ENCODE assay signal across 9 cellular contexts in genomic region chrX:154596290-154596929, GRCh38. TPM values are rescaled to one million over a fixed set of nuclear protein-coding genes. Genes with fewer than 3 reads are reported as not detected.
DNase-seq lines count a peak whose midpoint lies in the region; ATAC-seq and TF ChIP-seq lines count a peak whose summit lies in the region.
"Had no signal": no experiment of that assay in that cellular context is flagged by ENCODE, and none has a peak within 500 bp of the region (broad histone marks: within the 10 kb centered on the region; RNA-seq: fewer than 3 reads in every experiment).

No MANE protein-coding gene starts in this region.

- H3K27me3 ChIP-seq in BJ (ENCODE audit: control insufficient read depth, insufficient read depth, low read length) (peaks cover 18% of the 10 kb centered on the region), HUES48 (ENCODE audit: control insufficient read depth, insufficient read depth, low read length) (no peaks in the 10 kb centered on the region), kidney epithelial cell (ENCODE audit: control insufficient read depth, insufficient read depth, low read length) (no peaks in the 10 kb centered on the region)

- H3K27ac ChIP-seq in HUES48 (ENCODE audit: low read depth, low read length) = peak overlapping the region; percentile 60
- H3K27ac ChIP-seq: esophagus muscularis mucosa had no signal

- CTCF ChIA-PET in BJ (lab: Yijun Ruan, JAX) = interaction anchor here (0.9 kb wide), 1 partner anchor 153 kb away, joined by 3 read pairs; no protein-coding TSS in a partner anchor

- TF ChIP-seq CTCF in BJ (IDR thresholded peaks at IDR 0.05; ENCODE audit: insufficient read depth, low read depth, low read length) = no peak
- TF ChIP-seq CTCF in kidney epithelial cell (IDR thresholded peaks at IDR 0.05; ENCODE audit: insufficient read depth, low read length, poor library complexity, severe bottlenecking) = no peak
- no peak for TF ChIP-seq CTCF in CD14-positive monocyte (IDR thresholded peaks at IDR 0.05)

- peaks cover 8% of the 10 kb centered on the region for H3K4me1 ChIP-seq in HUES48 (ENCODE audit: control insufficient read depth, insufficient read depth, low read length)

- DNase-seq in BJ (ENCODE audit: low read depth) = peak; percentile 61
- peak; percentile 78 for DNase-seq in amniotic epithelial cell (ENCODE audit: low read depth)
- peak; percentile 65 for DNase-seq in kidney epithelial cell (ENCODE audit: low read depth)
- no peak for DNase-seq in CD14-positive monocyte (ENCODE audit: low spot score)
- no peak for DNase-seq in sciatic nerve (ENCODE audit: low spot score)
- no peak for DNase-seq in activated T-cell treated with anti-CD3 and anti-CD28 coated beads, Interleukin-2, amount 50 U/mL, for 1 hour

- intact Hi-C loops in CD14-positive monocyte (cut with micrococcal nuclease) = no loop called here
- intact Hi-C loops in sciatic nerve (cut with DNase I) = no loop called here

- H3K36me3 ChIP-seq in BJ (ENCODE audit: control insufficient read depth, insufficient read depth, low read length) = no peaks in the 10 kb centered on the region
- H3K36me3 ChIP-seq in HUES48 (ENCODE audit: control insufficient read depth, insufficient read depth, low read length) = no peaks in the 10 kb centered on the region
- no peaks in the 10 kb centered on the region for H3K36me3 ChIP-seq in kidney epithelial cell (ENCODE audit: control insufficient read depth, insufficient read depth, low read length)
- H3K36me3 ChIP-seq: esophagus muscularis mucosa had no signal

- no peak overlapping the region for H3K4me3 ChIP-seq in BJ (ENCODE audit: low read depth, low read length)
- H3K4me3 ChIP-seq in HUES48 (ENCODE audit: low read depth, low read length) = peak overlapping the region; percentile 6; the same call in 1 of the 2 replicates
- H3K4me3 ChIP-seq in kidney epithelial cell (ENCODE audit: low read depth, low read length) = no peak overlapping the region
- H3K4me3 ChIP-seq: esophagus muscularis mucosa had no signal

- H3K4me1 Mint-ChIP-seq in CD14-positive monocyte = peaks cover 21% of the 10 kb centered on the region

- peak overlapping the region in 3 of 7 donors; percentile 26 to 68 (median 27) for H3K27ac Mint-ChIP-seq in CD14-positive monocyte

- peaks cover 0 to 3% (median 3%) of the 10 kb centered on the region in 3 donors for H3K27me3 Mint-ChIP-seq in CD14-positive monocyte (ENCODE audit: low read depth in 3 of 3)

- peaks cover 0 to 27% (median 0%) of the 10 kb centered on the region in 7 donors for H3K9me3 Mint-ChIP-seq in CD14-positive monocyte

- POLR2A ChIA-PET in BJ (lab: Charles Lee) = interaction anchor here (0.6 kb wide), 1 partner anchor 13 kb away, joined by 6 read pairs; no protein-coding TSS in a partner anchor

- no peak overlapping the region for H3K4me3 Mint-ChIP-seq in CD14-positive monocyte

- peaks cover 53% of the 10 kb centered on the region for H3K9me3 ChIP-seq in HUES48 (ENCODE audit: control insufficient read depth, insufficient read depth, low read length)

- no peaks in the 10 kb centered on the region for H3K36me3 Mint-ChIP-seq in CD14-positive monocyte

- no peak overlapping the region for H3K9ac ChIP-seq in HUES48 (ENCODE audit: low read depth, low read length)

- ATAC-seq in sciatic nerve (no peak), GM18868 (IDR thresholded peaks at IDR 0.05; ENCODE audit: unreplicated experiment) (no peak)

RNA-seq across cellular contexts. Expression of gene CTAG1A, which starts 11.5 kb away (rescaled TPM):
- not detected in 2 replicates for polyA plus RNA-seq in BJ (2011; rRNA removed)
- polyA minus RNA-seq in BJ (2011; rRNA and poly(A)+ RNA removed) = not detected in 2 replicates
- not detected in 2 replicates for total RNA-seq in kidney epithelial cell
- not detected for polyA plus RNA-seq in CD14-positive monocyte
- total RNA-seq in sciatic nerve = not detected
- total RNA-seq: esophagus muscularis mucosa had no signal

RNA-seq across cellular contexts. Expression of gene CTAG1B, which starts 22.7 kb away (rescaled TPM):
- not detected in 2 replicates for polyA plus RNA-seq in BJ (2011; rRNA removed)
- not detected in 2 replicates for polyA minus RNA-seq in BJ (2011; rRNA and poly(A)+ RNA removed)
- not detected in 2 replicates for total RNA-seq in kidney epithelial cell
- not detected for polyA plus RNA-seq in CD14-positive monocyte
- not detected for total RNA-seq in sciatic nerve
- total RNA-seq: esophagus muscularis mucosa had no signal

RNA-seq across cellular contexts. Expression of gene IKBKG, which starts 49.0 kb away (rescaled TPM):
- polyA plus RNA-seq in BJ (2011; rRNA removed) (22.6 and 38.8 TPM in 2 replicates), CD14-positive monocyte (10 to 100 TPM; 31.3 to 33.7 TPM)
- 8.2 and 13.5 TPM in 2 replicates for polyA minus RNA-seq in BJ (2011; rRNA and poly(A)+ RNA removed)
- total RNA-seq in kidney epithelial cell (14.6 and 16.7 TPM in 2 replicates), sciatic nerve (25.2 TPM)

RNA-seq across cellular contexts. Expression of gene G6PD, which starts 49.8 kb away (rescaled TPM):
- 57.7 and 157 TPM in 2 replicates for polyA plus RNA-seq in BJ (2011; rRNA removed)
- 75.1 and 90.8 TPM in 2 replicates for polyA minus RNA-seq in BJ (2011; rRNA and poly(A)+ RNA removed)
- 39.2 and 47.0 TPM in 2 replicates for total RNA-seq in kidney epithelial cell
- polyA plus RNA-seq in CD14-positive monocyte = 10 to 100 TPM; 10.7 to 14.7 TPM
- total RNA-seq in sciatic nerve = 50.4 TPM

RNA-seq across cellular contexts. Expression of gene CTAG2, which starts 57.0 kb away (rescaled TPM):
- polyA plus RNA-seq in BJ (2011; rRNA removed) (not detected in 2 replicates), CD14-positive monocyte (not detected)
- polyA minus RNA-seq in BJ (2011; rRNA and poly(A)+ RNA removed) = not detected in 2 replicates
- total RNA-seq in kidney epithelial cell (not detected in 2 replicates), sciatic nerve (not detected)
- total RNA-seq: esophagus muscularis mucosa had no signal

Comparison
In these comparisons a context has a peak if more than half of its experiments do, and no peak if none do; other contexts are left out.
1. DNase-seq: peak in BJ (single experiment), amniotic epithelial cell (single experiment) and kidney epithelial cell (single experiment); none in CD14-positive monocyte (single experiment), sciatic nerve (single experiment) and activated T-cell treated with anti-CD3 and anti-CD28 coated beads, Interleukin-2, amount 50 U/mL, for 1 hour (single experiment).